10 cellular contexts compared by ENCODE assay signal in the genomic region with DNA sequence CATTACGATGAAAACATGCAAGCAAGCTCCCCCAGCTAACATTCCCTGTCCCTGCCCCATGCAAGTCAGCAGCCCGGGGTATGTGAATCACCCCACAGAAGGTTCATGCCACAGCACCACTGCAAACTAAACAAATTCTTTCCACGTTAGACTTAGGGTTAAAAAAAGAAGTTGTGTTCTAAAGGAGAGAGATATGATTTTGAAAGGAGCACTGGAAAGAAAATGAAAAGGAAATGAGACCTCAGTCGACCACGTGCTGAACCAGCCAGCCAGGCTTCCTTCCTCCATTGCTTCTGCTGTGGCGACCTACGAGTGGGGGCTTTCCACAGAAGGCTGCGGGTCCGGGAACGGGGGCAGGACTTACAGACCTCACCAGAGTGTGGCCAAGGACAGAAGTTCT.
DNase-seq lines count a peak whose midpoint lies in the region; ATAC-seq and TF ChIP-seq lines count a peak whose summit lies in the region.
"Had no signal": no experiment of that assay in that cellular context is flagged by ENCODE, and none has a peak within 500 bp of the region (broad histone marks: within the 10 kb centered on the region; RNA-seq: fewer than 3 reads in every experiment).

No MANE protein-coding gene starts in this region.

- TF ChIP-seq CTCF in fibroblast of pulmonary artery (IDR thresholded peaks at IDR 0.05; ENCODE audit: low read length, missing control alignments), result no peak

- peak; percentile 8 for DNase-seq in NOMO-1 treated with DMSO at 0.1 percent for 48 hours (lab: John Stamatoyannopoulos, UW; ENCODE audit: unreplicated experiment)
- DNase-seq in NOMO-1 treated with dmso at 0.1 percent for 144 hours (lab: John Stamatoyannopoulos, UW; ENCODE audit: unreplicated experiment), result no peak
- DNase-seq in activated CD8-positive, alpha-beta memory T cell treated with anti-CD3 and anti-CD28 coated beads for 4 hours (ENCODE audit: low read depth in 2 of 2), result peak; percentile 31 to 50
- DNase-seq in fibroblast of pulmonary artery (ENCODE audit: low read depth), result peak; percentile 81
- peak; percentile 16 for DNase-seq in stimulated activated CD8-positive, alpha-beta memory T cell treated with anti-CD3 and anti-CD28 coated beads, Interleukin-12 subunit alpha, Interleukin-12 subunit beta, amount 100 ng/mL, for 24 hours (ENCODE audit: extremely low read depth)

- ATAC-seq in GM19397 (IDR thresholded peaks at IDR 0.05; ENCODE audit: unreplicated experiment), result no peak
- no peak for ATAC-seq in GM18858 (IDR thresholded peaks at IDR 0.05; ENCODE audit: unreplicated experiment)
- ATAC-seq in GM18870 (IDR thresholded peaks at IDR 0.05; ENCODE audit: unreplicated experiment), result no peak
- ATAC-seq: A549 had no signal

- no peak overlapping the region for H3K4me3 ChIP-seq in fibroblast of pulmonary artery (replicated peaks; ENCODE audit: low read depth, low read length)
- H3K4me3 ChIP-seq: A549, pancreas had no signal
